Comparison of ENCODE assay signal across 2 cellular contexts in genomic region chr14:20317720-20318119, GRCh38.
TF ChIP-seq lines count a peak whose summit lies in the region.

No MANE protein-coding gene starts in this region.

TF ChIP-seq in HCT116, 20 proteins besides CTCF, POLR2A, EP300 and RAD21:
- TF ChIP-seq EZH2 (IDR thresholded peaks at IDR 0.05): no peak
- TF ChIP-seq JUND (IDR thresholded peaks at IDR 0.05): no peak

TF ChIP-seq in H1, 55 proteins besides CTCF, POLR2A, EP300 and RAD21:
- TF ChIP-seq TEAD4 (IDR thresholded peaks at IDR 0.05; ENCODE audit: low read depth, low read length): no peak
- TF ChIP-seq POLR2AphosphoS5 (IDR thresholded peaks at IDR 0.05; ENCODE audit: low read depth, low read length): peak; percentile 70; the same call in 1 of the 2 replicates
